Comparison of ENCODE assay signal across 10 cellular contexts in genomic region chr7:50379082-50379481, GRCh38.
A peak's percentile ranks its signal among the peaks of the same experiment; 100 is the strongest.
DNase-seq lines count a peak whose midpoint lies in the region; ATAC-seq and TF ChIP-seq lines count a peak whose summit lies in the region.
"Had no signal": no experiment of that assay in that cellular context is flagged by ENCODE, and none has a peak within 500 bp of the region (broad histone marks: within the 10 kb centered on the region; RNA-seq: fewer than 3 reads in every experiment).

No MANE protein-coding gene starts in this region.

- ATAC-seq in activated CD4-positive, alpha-beta T cell treated with anti-CD3 and anti-CD28 coated beads for 36 hours = no peak
- ATAC-seq in stimulated activated memory B cell treated with anti-CD40 and anti-IgM and Interleukin-4, amounts not matched to agents 10 μg/mL and 1 μg/mL and 100 μg/mL, for 72 hours = no peak
- ATAC-seq in heart right ventricle = no peak

- H3K4me3 Mint-ChIP-seq in activated CD4-positive, alpha-beta T cell treated with anti-CD3 and anti-CD28 coated beads for 36 hours = no peak overlapping the region
- peak overlapping the region; percentile 14 for H3K4me3 Mint-ChIP-seq in endodermal cell
- no peak overlapping the region for H3K4me3 Mint-ChIP-seq in stimulated activated memory B cell treated with anti-CD40 and anti-IgM and Interleukin-4, amounts not matched to agents 10 μg/mL and 1 μg/mL and 100 μg/mL, for 72 hours
- H3K4me3 Mint-ChIP-seq: natural killer cell treated with Interleukin-12 subunit alpha and Interleukin-12 subunit beta and Interleukin-15 and Interleukin-18, amount 100 ng/mL, for 72 hours had no signal

- H3K36me3 ChIP-seq in NT2/D1 (ENCODE audit: insufficient read depth, insufficient read length, low read length) = no peaks in the 10 kb centered on the region
- no peaks in the 10 kb centered on the region for H3K36me3 ChIP-seq in endodermal cell (ENCODE audit: control insufficient read depth, insufficient read depth, low read length)
- peaks cover 0 to 78% (median 0%) of the 10 kb centered on the region in 9 donors for H3K36me3 ChIP-seq in heart right ventricle

- H3K27me3 ChIP-seq in NT2/D1 (ENCODE audit: insufficient read depth, insufficient read length) (no peaks in the 10 kb centered on the region), endodermal cell (ENCODE audit: control insufficient read depth, insufficient read depth, low read length, poor library complexity, severe bottlenecking) (no peaks in the 10 kb centered on the region), heart right ventricle (peaks cover 0 to 43% (median 13%) of the 10 kb centered on the region in 7 donors)

- H3K4me3 ChIP-seq in NT2/D1 (ENCODE audit: insufficient read length, low read depth) (no peak overlapping the region), endodermal cell (ENCODE audit: low read length) (no peak overlapping the region), heart right ventricle (no peak overlapping the region)

- H3K9me3 Mint-ChIP-seq in activated CD4-positive, alpha-beta T cell treated with anti-CD3 and anti-CD28 coated beads for 36 hours (ENCODE audit: low read depth) = no peaks in the 10 kb centered on the region
- H3K9me3 Mint-ChIP-seq in endodermal cell = no peaks in the 10 kb centered on the region
- H3K9me3 Mint-ChIP-seq in stimulated activated memory B cell treated with anti-CD40 and anti-IgM and Interleukin-4, amounts not matched to agents 10 μg/mL and 1 μg/mL and 100 μg/mL, for 72 hours = no peaks in the 10 kb centered on the region
- H3K9me3 Mint-ChIP-seq: natural killer cell treated with Interleukin-12 subunit alpha and Interleukin-12 subunit beta and Interleukin-15 and Interleukin-18, amount 100 ng/mL, for 72 hours had no signal

- no peaks in the 10 kb centered on the region for H3K27me3 Mint-ChIP-seq in activated CD4-positive, alpha-beta T cell treated with anti-CD3 and anti-CD28 coated beads for 36 hours
- H3K27me3 Mint-ChIP-seq in endodermal cell (ENCODE audit: insufficient read depth) = no peaks in the 10 kb centered on the region
- no peaks in the 10 kb centered on the region for H3K27me3 Mint-ChIP-seq in stimulated activated memory B cell treated with anti-CD40 and anti-IgM and Interleukin-4, amounts not matched to agents 10 μg/mL and 1 μg/mL and 100 μg/mL, for 72 hours
- H3K27me3 Mint-ChIP-seq: natural killer cell treated with Interleukin-12 subunit alpha and Interleukin-12 subunit beta and Interleukin-15 and Interleukin-18, amount 100 ng/mL, for 72 hours had no signal

- H3K9ac ChIP-seq in NT2/D1 (ENCODE audit: insufficient read length, low read depth) (no peak overlapping the region), endodermal cell (ENCODE audit: extremely low read depth, low read length, poor library complexity, severe bottlenecking) (no peak overlapping the region)

- peaks cover 97% of the 10 kb centered on the region for H3K4me1 Mint-ChIP-seq in activated CD4-positive, alpha-beta T cell treated with anti-CD3 and anti-CD28 coated beads for 36 hours
- peaks cover 6% of the 10 kb centered on the region for H3K4me1 Mint-ChIP-seq in endodermal cell
- peaks cover 65% of the 10 kb centered on the region for H3K4me1 Mint-ChIP-seq in stimulated activated memory B cell treated with anti-CD40 and anti-IgM and Interleukin-4, amounts not matched to agents 10 μg/mL and 1 μg/mL and 100 μg/mL, for 72 hours

- H3K27ac Mint-ChIP-seq in activated CD4-positive, alpha-beta T cell treated with anti-CD3 and anti-CD28 coated beads for 36 hours = peak overlapping the region; percentile 79
- peak overlapping the region; percentile 64 for H3K27ac Mint-ChIP-seq in endodermal cell
- peak overlapping the region; percentile 71 for H3K27ac Mint-ChIP-seq in stimulated activated memory B cell treated with anti-CD40 and anti-IgM and Interleukin-4, amounts not matched to agents 10 μg/mL and 1 μg/mL and 100 μg/mL, for 72 hours
- H3K27ac Mint-ChIP-seq: natural killer cell treated with Interleukin-12 subunit alpha and Interleukin-12 subunit beta and Interleukin-15 and Interleukin-18, amount 100 ng/mL, for 72 hours had no signal

- H3K36me3 Mint-ChIP-seq in activated CD4-positive, alpha-beta T cell treated with anti-CD3 and anti-CD28 coated beads for 36 hours (ENCODE audit: low read depth) = peaks cover 93% of the 10 kb centered on the region
- H3K36me3 Mint-ChIP-seq in endodermal cell (ENCODE audit: low read depth) = no peaks in the 10 kb centered on the region
- peaks cover 67% of the 10 kb centered on the region for H3K36me3 Mint-ChIP-seq in stimulated activated memory B cell treated with anti-CD40 and anti-IgM and Interleukin-4, amounts not matched to agents 10 μg/mL and 1 μg/mL and 100 μg/mL, for 72 hours

- intact Hi-C loops in activated CD4-positive, alpha-beta T cell treated with anti-CD3 and anti-CD28 coated beads for 36 hours (cut with DNase I, micrococcal nuclease) = no loop called here
- intact Hi-C loops in heart right ventricle (cut with DNase I) = no loop called here

- 52 to 70% methylated on average over 5 to 10 of the region's 10 CpGs for WGBS in endodermal cell (ENCODE audit: insufficient coverage in 1 of 2, insufficient read length in 1 of 2), 2 experiments
- WGBS in heart right ventricle, 2 donors = 36 to 43% methylated on average over 10 of the region's 10 CpGs

- no peak for DNase-seq in activated CD4-positive, alpha-beta T cell treated with anti-CD3 and anti-CD28 coated beads for 36 hours
- DNase-seq in activated CD4-positive, alpha-beta T cell treated with anti-CD3 and anti-CD28 coated beads for 1 hour = no peak
- peak; percentile 71 for DNase-seq in NT2/D1 (ENCODE audit: low read depth, low spot score)
- DNase-seq in endodermal cell = peak; percentile 89
- DNase-seq in pons (ENCODE audit: low spot score) = no peak
- DNase-seq in heart right ventricle = no peak
- no peak for DNase-seq in cortex of kidney (lab: John Stamatoyannopoulos, UW)
- DNase-seq: Kasumi-1 had no signal

- H3K9me3 ChIP-seq in NT2/D1 (ENCODE audit: insufficient read depth, low read length) = no peaks in the 10 kb centered on the region
- H3K9me3 ChIP-seq in endodermal cell (ENCODE audit: control insufficient read depth, low read length) = no peaks in the 10 kb centered on the region
- no peaks in the 10 kb centered on the region for H3K9me3 ChIP-seq in heart right ventricle

- H3K4me1 ChIP-seq in NT2/D1 (ENCODE audit: insufficient read depth, insufficient read length) (peaks cover 10% of the 10 kb centered on the region), endodermal cell (ENCODE audit: control insufficient read depth, insufficient read depth, low read length) (no peaks in the 10 kb centered on the region), heart right ventricle (no peaks in the 10 kb centered on the region)

- TF ChIP-seq CTCF in endodermal cell (conservative IDR thresholded peaks at IDR 0.05) (no peak), heart right ventricle (IDR thresholded peaks at IDR 0.05) (no peak)

- CTCF ChIA-PET in activated CD4-positive, alpha-beta T cell treated with anti-CD3 and anti-CD28 coated beads for 36 hours (lab: Charles Lee) = interaction anchor here (0.6 to 3.2 kb wide), 7 partner anchors 11 to 236 kb away, joined by 3 to 17 read pairs (median 3); no protein-coding TSS in a partner anchor

- H3K27ac ChIP-seq in endodermal cell (ENCODE audit: low read depth, low read length) (no peak overlapping the region), heart right ventricle (no peak overlapping the region)

- POLR2A ChIA-PET in activated CD4-positive, alpha-beta T cell treated with anti-CD3 and anti-CD28 coated beads for 36 hours (lab: Charles Lee) = interaction anchor here (0.8 kb wide), 1 partner anchor 32 kb away, joined by 6 read pairs; no protein-coding TSS in a partner anchor

Comparison
In these comparisons a context has a peak if more than half of its experiments do, and no peak if none do; other contexts are left out.
1. DNase-seq: peak in NT2/D1 (single experiment) and endodermal cell (single experiment); none in activated CD4-positive, alpha-beta T cell treated with anti-CD3 and anti-CD28 coated beads for 36 hours (single experiment), activated CD4-positive, alpha-beta T cell treated with anti-CD3 and anti-CD28 coated beads for 1 hour (single experiment), pons (single experiment), heart right ventricle (0 of 2) and cortex of kidney (single experiment).
2. Peak in every context shown above with its lines, with median percentiles within 50 percentile points of each other: H3K27ac Mint-ChIP-seq.